In the genomic region with DNA sequence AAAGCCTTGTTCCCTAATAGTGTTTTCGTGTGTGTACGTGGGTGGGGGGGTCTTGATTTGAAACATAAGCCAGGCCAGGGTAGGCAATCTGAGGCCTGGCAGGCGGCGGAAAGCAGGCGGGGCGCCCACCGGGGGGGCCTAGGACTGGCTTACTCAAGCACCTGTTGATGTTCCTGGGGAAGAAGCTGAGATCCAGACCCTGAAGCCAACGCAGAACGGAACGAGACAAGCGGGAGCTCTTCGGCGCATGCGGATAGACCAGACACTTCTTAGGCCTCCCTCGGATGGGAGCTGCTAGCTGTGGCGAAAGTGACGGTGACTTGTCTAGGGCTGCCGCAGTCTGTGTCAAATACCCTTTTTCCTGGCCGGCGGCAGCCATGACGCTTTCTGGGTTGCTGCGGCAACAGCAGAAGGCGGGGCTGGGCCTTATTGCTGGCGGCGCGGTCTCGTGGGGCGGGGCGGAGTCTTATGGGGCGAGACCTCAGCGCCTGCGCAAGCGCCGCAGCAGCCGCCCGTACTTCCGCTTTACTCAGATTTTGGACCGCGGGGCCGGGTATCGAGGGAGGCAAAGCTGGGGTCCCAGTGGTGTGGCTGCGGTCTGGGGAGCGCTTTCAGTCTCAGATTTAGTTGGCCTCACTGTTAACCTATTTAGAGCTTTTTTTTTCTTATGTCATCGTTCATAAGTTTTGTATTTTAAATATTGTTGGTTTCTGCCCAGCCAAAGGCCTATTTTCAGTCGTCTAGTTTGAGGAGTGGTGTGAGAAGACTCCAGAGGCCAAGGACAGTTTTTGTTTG, we compare ENCODE assay signal across 2 cellular contexts.
A peak's percentile ranks its signal among the peaks of the same experiment; 100 is the strongest.
TF ChIP-seq lines count a peak whose summit lies in the region.

A gene (minus strand): TSS at position 402 of the 795 bp plus-strand sequence. CDS start 23 bp downstream, at position 379.

TF ChIP-seq in IMR-90, 13 proteins besides CTCF, POLR2A, EP300 and RAD21:
- no peak for TF ChIP-seq SMC3 (IDR thresholded peaks at IDR 0.05; ENCODE audit: low read depth, low read length)
- TF ChIP-seq NFE2L2 (IDR thresholded peaks at IDR 0.05; ENCODE audit: low read depth, low read length) = no peak
- TF ChIP-seq CEBPB (IDR thresholded peaks at IDR 0.05; ENCODE audit: low read depth, low read length) = no peak
- TF ChIP-seq FOS (IDR thresholded peaks at IDR 0.05; ENCODE audit: low read depth, low read length) = no peak
- peak; percentile 72; the same call in 1 of the 2 replicates for TF ChIP-seq MAZ (IDR thresholded peaks at IDR 0.05; ENCODE audit: borderline replicate concordance, low read depth, low read length)
- peak; percentile 81; the same call in 1 of the 2 replicates for TF ChIP-seq MXI1 (IDR thresholded peaks at IDR 0.05; ENCODE audit: borderline replicate concordance, low read depth, low read length)
- TF ChIP-seq BHLHE40 (IDR thresholded peaks at IDR 0.05; ENCODE audit: low read depth, low read length) = no peak
- TF ChIP-seq RCOR1 (IDR thresholded peaks at IDR 0.05; ENCODE audit: insufficient replicate concordance, low read length) = no peak
- TF ChIP-seq CHD1 (IDR thresholded peaks at IDR 0.05; ENCODE audit: low read depth, low read length) = no peak
- TF ChIP-seq, protein P1, sequence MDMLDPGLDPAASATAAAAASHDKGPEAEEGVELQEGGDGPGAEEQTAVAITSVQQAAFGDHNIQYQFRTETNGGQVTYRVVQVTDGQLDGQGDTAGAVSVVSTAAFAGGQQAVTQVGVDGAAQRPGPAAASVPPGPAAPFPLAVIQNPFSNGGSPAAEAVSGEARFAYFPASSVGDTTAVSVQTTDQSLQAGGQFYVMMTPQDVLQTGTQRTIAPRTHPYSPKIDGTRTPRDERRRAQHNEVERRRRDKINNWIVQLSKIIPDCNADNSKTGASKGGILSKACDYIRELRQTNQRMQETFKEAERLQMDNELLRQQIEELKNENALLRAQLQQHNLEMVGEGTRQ (IDR thresholded peaks at IDR 0.05; ENCODE audit: low read depth, low read length) = peak; percentile 66; the same call in 1 of the 2 replicates
- no peak for TF ChIP-seq RFX5 (IDR thresholded peaks at IDR 0.05; ENCODE audit: low read depth, low read length)

TF ChIP-seq in endothelial cell of umbilical vein, 7 proteins besides CTCF, POLR2A, EP300 and RAD21:
- TF ChIP-seq POLR2AphosphoS5 (IDR thresholded peaks at IDR 0.05; ENCODE audit: insufficient read depth, low read depth, low read length) (peak; percentile 72), FOS (IDR thresholded peaks at IDR 0.05; ENCODE audit: borderline replicate concordance, insufficient read depth, low read length) (no peak)
